In the genomic region with DNA sequence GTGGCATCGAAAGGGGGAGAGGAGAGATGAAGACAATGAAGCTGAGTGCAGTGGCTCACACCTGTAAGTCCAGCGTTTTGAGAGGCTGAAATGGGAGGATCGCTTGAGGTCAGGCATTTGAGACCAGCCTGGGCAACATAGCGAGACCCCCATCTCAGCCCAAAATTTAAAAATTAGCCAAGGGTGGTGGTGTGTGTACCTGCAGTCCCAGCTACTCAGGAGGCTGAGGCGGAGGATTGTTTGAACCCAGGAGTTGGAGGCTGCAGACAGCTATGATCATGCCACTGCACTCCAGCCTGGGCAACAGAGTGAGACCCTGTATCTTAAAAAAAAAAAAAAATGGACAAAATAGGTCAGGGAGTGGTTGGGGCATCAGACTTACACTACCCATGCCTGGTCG, we compare ENCODE assay signal across 27 cellular contexts. TPM values are rescaled to one million over a fixed set of nuclear protein-coding genes. Genes with fewer than 3 reads are reported as not detected.
A peak's percentile ranks its signal among the peaks of the same experiment; 100 is the strongest.
DNase-seq lines count a peak whose midpoint lies in the region; ATAC-seq and TF ChIP-seq lines count a peak whose summit lies in the region.
"Had no signal": no experiment of that assay in that cellular context is flagged by ENCODE, and none has a peak within 500 bp of the region (broad histone marks: within the 10 kb centered on the region; RNA-seq: fewer than 3 reads in every experiment).

No MANE protein-coding gene starts in this region.

- intact Hi-C loops in IMR-90 (cut with micrococcal nuclease), result loop anchor here (10.0 kb wide), 1 partner anchor 234 kb away; the partner anchor contains the start of gene MRPL4

- no peaks in the 10 kb centered on the region for H3K27me3 ChIP-seq in IMR-90 (ENCODE audit: control insufficient read depth, insufficient read depth, low read length)
- H3K27me3 ChIP-seq in neuronal stem cell (ENCODE audit: control insufficient read depth in 3 of 3, insufficient read depth in 3 of 3, low read depth in 1 of 3, low read length in 3 of 3), result no peaks in the 10 kb centered on the region
- H3K27me3 ChIP-seq: BLaER1 had no signal

- no peak for TF ChIP-seq CTCF in HEK293 (tag by site-specific recombination; IDR thresholded peaks at IDR 0.05)
- TF ChIP-seq CTCF in IMR-90 (conservative IDR thresholded peaks at IDR 0.05; ENCODE audit: low read depth, low read length), result no peak

- no peaks in the 10 kb centered on the region for H3K79me1 ChIP-seq in IMR-90 (ENCODE audit: low read depth in 1 of 2, low read length in 2 of 2)
- H3K79me1 ChIP-seq in neuronal stem cell (ENCODE audit: low read depth, low read length), result no peaks in the 10 kb centered on the region

- BruUV-seq in IMR-90 (replicated peaks; lab: Mats Ljungman, UMichigan), result no TSS peak

- TF ChIP-seq POLR2A in IMR-90 (IDR thresholded peaks at IDR 0.05; ENCODE audit: low read depth, low read length) (no peak), GM18505 (IDR thresholded peaks at IDR 0.05; ENCODE audit: borderline replicate concordance, extremely low read depth, insufficient read depth, insufficient read length) (no peak)

- H3K9me3 ChIP-seq in HEK293 (ENCODE audit: control insufficient read depth, insufficient read depth, low read depth, low read length), result no peaks in the 10 kb centered on the region
- no peaks in the 10 kb centered on the region for H3K9me3 ChIP-seq in IMR-90 (ENCODE audit: control insufficient read depth, insufficient read depth, low read length)
- peaks cover 0 to 2% of the 10 kb centered on the region in 2 donors for H3K9me3 ChIP-seq in neuronal stem cell (replicated peaks in 1 of 2; ENCODE audit: control insufficient read depth in 2 of 2, insufficient read depth in 1 of 2, low read depth in 1 of 2, low read length in 2 of 2)
- H3K9me3 ChIP-seq: BE2C, BLaER1 had no signal

- no peak overlapping the region for H2AK9ac ChIP-seq in IMR-90 (replicated peaks; ENCODE audit: low read depth, low read length, poor library complexity)

- in situ Hi-C loops in IMR-90 (cut with MboI; ENCODE audit: low sequenced_read_pairs), result no loop called here

- no peak overlapping the region for H3K14ac ChIP-seq in IMR-90 (replicated peaks; ENCODE audit: low read depth, low read length)
- H3K14ac ChIP-seq in neuronal stem cell (ENCODE audit: low read length), result peak overlapping the region; percentile 71

- H4K5ac ChIP-seq in IMR-90 (ENCODE audit: low read depth, low read length), result no peak overlapping the region

- H3K18ac ChIP-seq in IMR-90 (ENCODE audit: low read depth, low read length), result no peak overlapping the region
- H3K18ac ChIP-seq in neuronal stem cell (ENCODE audit: low read length), result peak overlapping the region; percentile 71

- POLR2A ChIA-PET in HEK293 (lab: Yijun Ruan, JAX) (no interaction called here), IMR-90 (lab: Charles Lee; ENCODE audit: unreplicated experiment) (no interaction called here)

- H3K4ac ChIP-seq in IMR-90 (ENCODE audit: low read depth, low read length), result no peak overlapping the region
- no peak overlapping the region for H3K4ac ChIP-seq in neuronal stem cell (ENCODE audit: low read length)

- H3K36me3 ChIP-seq in HEK293 (ENCODE audit: control insufficient read depth in 2 of 2, insufficient read depth in 1 of 2, low read length in 2 of 2) (no peaks in the 10 kb centered on the region), IMR-90 (ENCODE audit: control insufficient read depth, insufficient read depth, low read length) (no peaks in the 10 kb centered on the region), neuronal stem cell (replicated peaks in 1 of 2; ENCODE audit: control insufficient read depth in 2 of 2, insufficient read depth in 2 of 2, low read length in 2 of 2) (no peaks in the 10 kb centered on the region)
- H3K36me3 ChIP-seq: BE2C, BLaER1 had no signal

- dilution Hi-C loops in IMR-90 (cut with HindIII; ENCODE audit: low sequenced_read_pairs, unreplicated experiment), result no loop called here

- H2BK15ac ChIP-seq in IMR-90 (ENCODE audit: low read depth, low read length) (no peak overlapping the region), neuronal stem cell (ENCODE audit: low read length) (no peak overlapping the region)

- 81% methylated on average over 4 of the region's 6 CpGs; no CpG with 5 or more reads in 1 of the 2 experiments for WGBS in IMR-90 (ENCODE audit: extremely low coverage in 2 of 2, insufficient read length in 1 of 2), 2 experiments
- no CpG with 5 or more reads among the region's 6 CpGs for WGBS in neuronal stem cell (ENCODE audit: extremely low coverage in 2 of 2, insufficient read length in 2 of 2, insufficient replicate concordance in 1 of 2), 2 donors

- ATAC-seq in IMR-90 (ENCODE audit: low read depth) (no peak), GM18505 (IDR thresholded peaks at IDR 0.05; ENCODE audit: unreplicated experiment) (no peak), HG02970 (IDR thresholded peaks at IDR 0.05; ENCODE audit: low FRiP score, unreplicated experiment) (no peak)
- ATAC-seq: GM12878 had no signal

- H2BK5ac ChIP-seq in IMR-90 (ENCODE audit: low read depth, low read length, poor library complexity, severe bottlenecking) (no peak overlapping the region), neuronal stem cell (ENCODE audit: low read length) (no peak overlapping the region)

- H3K23ac ChIP-seq in IMR-90 (ENCODE audit: low read depth, low read length), result no peak overlapping the region
- no peak overlapping the region for H3K23ac ChIP-seq in neuronal stem cell (ENCODE audit: low read depth, low read length, poor library complexity)

- H3K27ac ChIP-seq in HEK293 (ENCODE audit: extremely low read depth, low read depth, low read length), result no peak overlapping the region
- H3K27ac ChIP-seq in IMR-90 (ENCODE audit: insufficient read depth, low read length), result no peak overlapping the region
- H3K27ac ChIP-seq in neuronal stem cell (replicated peaks; ENCODE audit: low read length), result no peak overlapping the region
- H3K27ac ChIP-seq: BLaER1 had no signal

- no peaks in the 10 kb centered on the region; the same call in 1 of the 2 replicates for H3K9me1 ChIP-seq in IMR-90 (ENCODE audit: insufficient read depth, low read length)

- H3K9ac ChIP-seq in IMR-90 (ENCODE audit: low read depth, low read length), result no peak overlapping the region
- H3K9ac ChIP-seq in neuronal stem cell (ENCODE audit: low read depth, low read length, poor library complexity), result no peak overlapping the region
- H3K9ac ChIP-seq: BLaER1 had no signal

- 0 out of 2 replicates have a peak overlapping the region, but pooled peaks have one; percentile 39 for H2AK5ac ChIP-seq in IMR-90 (ENCODE audit: low read depth, low read length)
- H2AK5ac ChIP-seq in neuronal stem cell (ENCODE audit: low read depth, low read length), result no peak overlapping the region

- TF ChIP-seq RAD21 in IMR-90 (IDR thresholded peaks at IDR 0.05; ENCODE audit: low read length), result no peak

- no peak overlapping the region for H3K56ac ChIP-seq in IMR-90 (ENCODE audit: extremely low read depth, insufficient read depth, low read length)

- DNase-seq in IMR-90 (no peak), neuronal stem cell (ENCODE audit: low spot score) (no peak)
- DNase-seq: 8988T; ACHN; BE2C; C1 segment of cervical spinal cord; CD4-positive, alpha-beta memory T cell; CD4-positive, CD25-positive, alpha-beta regulatory T cell; CD8-positive, alpha-beta memory T cell; COR-L47; DMS 273 treated with DMSO at 0.1 percent for 48 hours; DMS153; DMS53; DMS79; DND-41; EL; GDM1 had no signal

- H4K8ac ChIP-seq in IMR-90 (ENCODE audit: low read depth in 2 of 2, low read length in 2 of 2) (no peak overlapping the region), neuronal stem cell (ENCODE audit: low read depth, low read length) (no peak overlapping the region)

- H4K91ac ChIP-seq in IMR-90 (ENCODE audit: insufficient read depth, low read depth, low read length) (no peak overlapping the region), neuronal stem cell (ENCODE audit: low read depth, low read length, poor library complexity) (no peak overlapping the region)

- H3K4me3 ChIP-seq in HEK293 (ENCODE audit: low read depth, low read length) (no peak overlapping the region), IMR-90 (ENCODE audit: insufficient read depth, low read depth, low read length) (no peak overlapping the region), neuronal stem cell (ENCODE audit: low read length in 2 of 2) (no peak overlapping the region)
- H3K4me3 ChIP-seq: BLaER1, GM12878 had no signal

- H3K4me2 ChIP-seq in IMR-90 (ENCODE audit: low read depth, low read length) (no peak overlapping the region), neuronal stem cell (ENCODE audit: insufficient read depth, low read length, poor library complexity, severe bottlenecking) (no peak overlapping the region)
- H3K4me2 ChIP-seq: BLaER1 had no signal

- no peaks in the 10 kb centered on the region for H4K20me1 ChIP-seq in IMR-90 (ENCODE audit: insufficient read depth, low read length)
- H4K20me1 ChIP-seq: BLaER1 had no signal

- no peak overlapping the region for H2BK12ac ChIP-seq in neuronal stem cell (ENCODE audit: low read length)

- no peak overlapping the region for H2BK120ac ChIP-seq in IMR-90 (ENCODE audit: low read depth, low read length)
- no peak overlapping the region for H2BK120ac ChIP-seq in neuronal stem cell (ENCODE audit: low read depth, low read length)

- no peaks in the 10 kb centered on the region for H3K4me1 ChIP-seq in HEK293 (ENCODE audit: control insufficient read depth, insufficient read depth, low read length)
- H3K4me1 ChIP-seq in IMR-90 (ENCODE audit: control insufficient read depth, insufficient read depth, low read length), result 0 out of 2 replicates have a peak, but pooled peaks cover 2% of the 10 kb centered on the region
- no peaks in the 10 kb centered on the region for H3K4me1 ChIP-seq in neuronal stem cell (ENCODE audit: control insufficient read depth in 2 of 2, insufficient read depth in 1 of 2, low read depth in 1 of 2, low read length in 2 of 2)
- H3K4me1 ChIP-seq: BE2C, BLaER1 had no signal

- H2AFZ ChIP-seq in IMR-90 (replicated peaks; ENCODE audit: low read length, poor library complexity), result no peak overlapping the region
- no peak overlapping the region for H2AFZ ChIP-seq in neuronal stem cell (ENCODE audit: low read length)

- H2BK20ac ChIP-seq in IMR-90 (ENCODE audit: low read depth, low read length), result no peak overlapping the region

- CTCF ChIA-PET in HEK293 (lab: Yijun Ruan, JAX), result interaction anchor here (0.7 to 1.4 kb wide), 2 partner anchors 20 to 53 kb away, joined by 3 to 5 read pairs; no protein-coding TSS in a partner anchor
- CTCF ChIA-PET in IMR-90 (lab: Yijun Ruan, JAX), result no interaction called here

TF ChIP-seq in IMR-90, 13 proteins besides CTCF, POLR2A, EP300 and RAD21 (continues in another document):
- no peak for TF ChIP-seq MAZ (IDR thresholded peaks at IDR 0.05; ENCODE audit: borderline replicate concordance, low read depth, low read length)

RNA-seq across cellular contexts. Expression of gene RDH8, which starts 7.6 kb away (rescaled TPM):
- 0.18 TPM in 1 of 2 replicates, not detected in the other for total RNA-seq in IMR-90 (2012; rRNA removed)
- polyA plus RNA-seq in IMR-90 (2012; rRNA removed), result not detected in 2 replicates
- not detected in 2 replicates for polyA plus RNA-seq in IMR-90 (2012; cell fraction: cytosol; rRNA removed)
- polyA plus RNA-seq in IMR-90 (2012; cell fraction: nucleus; rRNA removed; ENCODE audit: low replicate concordance), result 0.29 and 0.38 TPM in 2 replicates
- polyA plus RNA-seq in neuronal stem cell (2013, experiment 1 of 2), result not detected
- polyA plus RNA-seq in neuronal stem cell (2013, experiment 2 of 2), result not detected
- total RNA-seq: A673; CD4-positive, alpha-beta memory T cell; CD4-positive, CD25-positive, alpha-beta regulatory T cell; CD8-positive, alpha-beta memory T cell; Daoy; G401; GM12878 had no signal
- polyA plus RNA-seq: AG04450; CD14-positive monocyte; CD4-positive, alpha-beta memory T cell; CD4-positive, CD25-positive, alpha-beta regulatory T cell; CD8-positive, alpha-beta memory T cell had no signal

RNA-seq across cellular contexts. Expression of gene COL5A3, which starts 10.5 kb away (rescaled TPM):
- total RNA-seq in IMR-90 (2012; rRNA removed), result 0.54 and 0.56 TPM in 2 replicates
- 1.5 TPM in 2 replicates for polyA plus RNA-seq in IMR-90 (2012; rRNA removed)
- 1.1 and 1.5 TPM in 2 replicates for polyA plus RNA-seq in IMR-90 (2012; cell fraction: cytosol; rRNA removed)
- 5.1 TPM in 2 replicates for polyA plus RNA-seq in IMR-90 (2012; cell fraction: nucleus; rRNA removed; ENCODE audit: low replicate concordance)
- 0.03 TPM for polyA plus RNA-seq in neuronal stem cell (2013, experiment 1 of 2)
- 0.06 TPM for polyA plus RNA-seq in neuronal stem cell (2013, experiment 2 of 2)
- total RNA-seq: G401 had no signal
- polyA plus RNA-seq: CD14-positive monocyte had no signal
